Comparison of ENCODE assay signal across 27 cellular contexts in genomic region chr1:63936276-63936675, GRCh38.
"Had no signal": no experiment of that assay in that cellular context is flagged by ENCODE, and none has a peak within 500 bp of the region (broad histone marks: within the 10 kb centered on the region; RNA-seq: fewer than 3 reads in every experiment).

No MANE protein-coding gene starts in this region.

- H3K9me3 Mint-ChIP-seq: activated naive CD4-positive, alpha-beta T cell treated with anti-CD3 and anti-CD28 coated beads for 36 hours; activated T-cell treated with anti-CD3 and anti-CD28 coated beads, Interleukin-2, amount 50 U/mL, for 24 hours; brain; T-helper 1 cell treated with Interleukin-12 subunit alpha and Interleukin-12 subunit beta and Interleukin-4 antibody, amounts not matched to agents 30 μg/mL and 1 μg/mL, for 36 hours; WTC11 had no signal

- ATAC-seq: activated CD8-positive, alpha-beta memory T cell treated with anti-CD3 and anti-CD28 coated beads, Interleukin-2, amount 10 ng/mL, durations not matched to agents 7 days and 5 days; HepG2; Panc1; WTC11 had no signal

- H3K36me3 ChIP-seq: MG63 had no signal

- H3K27ac ChIP-seq: KMS-11, RWPE1 had no signal

- H3K4me3 Mint-ChIP-seq: activated CD8-positive, alpha-beta memory T cell treated with anti-CD3 and anti-CD28 coated beads, Interleukin-2, amount 10 ng/mL, durations not matched to agents 7 days and 5 days; activated naive CD4-positive, alpha-beta T cell treated with anti-CD3 and anti-CD28 coated beads for 36 hours; activated naive CD8-positive, alpha-beta T cell; activated T-cell treated with anti-CD3 and anti-CD28 coated beads, Interleukin-2, amount 50 U/mL, for 24 hours; brain; T-helper 1 cell treated with Interleukin-12 subunit alpha and Interleukin-12 subunit beta and Interleukin-4 antibody, amounts not matched to agents 30 μg/mL and 1 μg/mL, for 36 hours; WTC11 had no signal

- H3K27ac Mint-ChIP-seq: activated CD8-positive, alpha-beta memory T cell treated with anti-CD3 and anti-CD28 coated beads, Interleukin-2, amount 10 ng/mL, durations not matched to agents 7 days and 5 days; activated naive CD4-positive, alpha-beta T cell treated with anti-CD3 and anti-CD28 coated beads for 36 hours; activated naive CD8-positive, alpha-beta T cell; activated T-cell treated with anti-CD3 and anti-CD28 coated beads, Interleukin-2, amount 50 U/mL, for 24 hours; T-helper 1 cell treated with Interleukin-12 subunit alpha and Interleukin-12 subunit beta and Interleukin-4 antibody, amounts not matched to agents 30 μg/mL and 1 μg/mL, for 36 hours; WTC11 had no signal

- FAIRE-seq: HepG2 had no signal

- H3K27me3 Mint-ChIP-seq: activated naive CD8-positive, alpha-beta T cell; activated T-cell treated with anti-CD3 and anti-CD28 coated beads, Interleukin-2, amount 50 U/mL, for 24 hours; brain had no signal

- H3K9me3 ChIP-seq: MG63 had no signal

- H3K9ac ChIP-seq: KMS-11 had no signal

- H3K36me3 Mint-ChIP-seq: activated CD8-positive, alpha-beta memory T cell treated with anti-CD3 and anti-CD28 coated beads, Interleukin-2, amount 10 ng/mL, durations not matched to agents 7 days and 5 days; activated naive CD8-positive, alpha-beta T cell; brain; WTC11 had no signal

- H3K27me3 ChIP-seq: MG63 had no signal

- H3K4me1 Mint-ChIP-seq: activated CD8-positive, alpha-beta memory T cell treated with anti-CD3 and anti-CD28 coated beads, Interleukin-2, amount 10 ng/mL, durations not matched to agents 7 days and 5 days had no signal

- DNase-seq: activated CD4-positive, alpha-beta T cell treated with anti-CD3 and anti-CD28 coated beads for 48 hours; activated CD4-positive, alpha-beta T cell treated with anti-CD3 and anti-CD28 coated beads, Interleukin-2, amount 50 U/mL, for 4 hours; activated CD4-positive, CD25-positive, alpha-beta regulatory T cell treated with anti-CD3 and anti-CD28 coated beads, Interleukin-2, amount 50 U/mL, for 72 hours; activated CD8-positive, alpha-beta memory T cell treated with anti-CD3 and anti-CD28 coated beads, Interleukin-2, amount 10 ng/mL, durations not matched to agents 7 days and 5 days; activated gamma-delta T cell; activated naive CD4-positive, alpha-beta T cell treated with anti-CD3 and anti-CD28 coated beads for 36 hours; activated T-cell treated with anti-CD3 and anti-CD28 coated beads, Interleukin-2, amount 50 U/mL, for 24 hours; anterior cingulate cortex; MG63; NCI-H1092 treated with DMSO at 0.1 percent for 48 hours; NCI-H1417 treated with DMSO at 0.1 percent for 48 hours; NCI-H1694 treated with DMSO at 0.1 percent for 48 hours; NCI-H2029 treated with DMSO at 0.1 percent for 48 hours; NCI-H345; NCI-H510A; NCI-H526 treated with DMSO at 0.1 percent for 48 hours; NK-92 treated with Interleukin-12 subunit alpha and Interleukin-12 subunit beta, amount 100 ng/mL, for 24 hours; OCI-M1; SHP77 had no signal

- H3K4me3 ChIP-seq: MG63 had no signal
